12 cellular contexts compared by ENCODE assay signal in the genomic region with DNA sequence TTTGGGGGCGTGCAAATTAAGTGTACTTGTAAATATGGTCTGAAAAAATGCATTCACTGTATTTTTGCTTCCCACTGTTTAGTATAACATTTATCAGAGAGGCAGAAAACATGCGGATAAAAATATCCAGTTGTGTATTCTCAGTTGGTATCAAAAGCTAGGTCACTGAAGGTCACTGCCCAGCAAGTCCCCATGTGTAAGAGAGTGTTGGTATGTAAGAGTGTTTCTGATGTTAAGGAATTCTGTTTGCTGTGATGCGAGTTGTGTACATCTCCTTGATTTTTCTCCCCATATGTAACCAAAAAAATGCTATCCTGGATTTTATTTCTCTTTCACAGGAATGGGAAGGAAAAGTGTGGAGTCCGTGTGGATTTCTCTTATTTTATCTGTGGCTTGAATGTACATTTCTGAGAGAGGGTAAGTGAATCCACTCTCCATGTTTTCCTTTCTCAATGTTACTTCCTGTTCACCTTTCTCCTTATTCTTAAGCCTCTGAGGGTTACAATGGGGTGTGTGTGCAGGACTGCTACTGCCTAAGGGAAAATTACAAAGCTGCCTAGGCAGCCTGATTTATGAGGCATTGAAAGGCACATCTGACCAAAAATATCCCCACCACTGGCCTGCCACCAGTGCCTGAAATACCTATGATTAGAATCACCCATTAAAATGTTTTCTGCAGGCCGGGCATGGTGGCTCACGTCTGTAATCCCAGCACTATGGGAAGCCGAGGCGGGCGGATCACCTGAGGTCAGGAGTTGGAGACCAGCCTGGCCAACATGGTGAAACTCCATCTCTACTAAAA.
DNase-seq lines count a peak whose midpoint lies in the region; ATAC-seq and TF ChIP-seq lines count a peak whose summit lies in the region.
"Had no signal": no experiment of that assay in that cellular context is flagged by ENCODE, and none has a peak within 500 bp of the region (broad histone marks: within the 10 kb centered on the region; RNA-seq: fewer than 3 reads in every experiment).

No MANE protein-coding gene starts in this region.

- WGBS in gastroesophageal sphincter (ENCODE audit: low coverage in 1 of 2), 2 donors = 72 to 91% methylated on average over 4 of the region's 9 CpGs

- no peak for TF ChIP-seq EP300 in gastroesophageal sphincter (IDR thresholded peaks at IDR 0.05)

- DNase-seq in HAP-1 (ENCODE audit: low spot score in 2 of 2) = peak; percentile 83 to 99
- DNase-seq in SW480 (ENCODE audit: low spot score) = peak; percentile 30
- DNase-seq in skeletal muscle cell (ENCODE audit: low read depth) = peak; percentile 80
- DNase-seq in central memory CD4-positive, alpha-beta T cell = no peak
- DNase-seq in NCI-H2171 treated with DMSO at 0.1 percent for 48 hours (lab: John Stamatoyannopoulos, UW) = no peak
- no peak for DNase-seq in cerebellar nuclear complex (lab: John Stamatoyannopoulos, UW)
- DNase-seq: activated CD4-positive, alpha-beta T cell treated with anti-CD3 and anti-CD28 coated beads, Interleukin-2, amount 50 U/mL, for 48 hours; hippocampal formation; NCI-H1105 had no signal

- in situ Hi-C loops in HAP-1 (cut with MboI; ENCODE audit: low sequenced_read_pairs) = no loop called here

- no peaks in the 10 kb centered on the region for H3K36me3 ChIP-seq in HAP-1 (replicated peaks)
- no peaks in the 10 kb centered on the region for H3K36me3 ChIP-seq in gastroesophageal sphincter

- no peak for TF ChIP-seq CTCF in gastroesophageal sphincter (IDR thresholded peaks at IDR 0.05)

- no peak overlapping the region for H3K4me3 ChIP-seq in HAP-1
- no peak overlapping the region for H3K4me3 ChIP-seq in gastroesophageal sphincter
- H3K4me3 ChIP-seq in skeletal muscle cell (ENCODE audit: low read depth, low read length) = no peak overlapping the region

- ATAC-seq in gastroesophageal sphincter = peak; percentile 23
- ATAC-seq in GM19455 (IDR thresholded peaks at IDR 0.05; ENCODE audit: unreplicated experiment) = no peak

- no peaks in the 10 kb centered on the region for H3K9me3 ChIP-seq in HAP-1
- H3K9me3 ChIP-seq in gastroesophageal sphincter = no peaks in the 10 kb centered on the region

- TF ChIP-seq POLR2A in gastroesophageal sphincter (IDR thresholded peaks at IDR 0.05) = no peak

- H3K27me3 ChIP-seq in HAP-1 (ENCODE audit: low read depth) (no peaks in the 10 kb centered on the region), gastroesophageal sphincter (no peaks in the 10 kb centered on the region)

- H3K4me1 ChIP-seq in HAP-1 (peaks cover 46% of the 10 kb centered on the region), gastroesophageal sphincter (peaks cover 0 to 42% (median 8%) of the 10 kb centered on the region in 3 donors)
- H3K4me1 ChIP-seq: parathyroid adenoma had no signal

- peak overlapping the region in 2 of 4 donors; percentile 19 to 28 for H3K27ac ChIP-seq in gastroesophageal sphincter
- H3K27ac ChIP-seq: parathyroid adenoma had no signal

Comparison
In these comparisons a context has a peak if more than half of its experiments do, and no peak if none do; other contexts are left out.
1. DNase-seq: peak in HAP-1 (2 of 2), SW480 (single experiment) and skeletal muscle cell (single experiment); none in central memory CD4-positive, alpha-beta T cell (single experiment), NCI-H2171 treated with DMSO at 0.1 percent for 48 hours (single experiment) and cerebellar nuclear complex (0 of 2).